Comparison of ENCODE assay signal across 30 cellular contexts in genomic region chr18:6031442-6031841, GRCh38.
DNase-seq lines count a peak whose midpoint lies in the region; ATAC-seq, FAIRE-seq and TF ChIP-seq lines count a peak whose summit lies in the region.
"Had no signal": no experiment of that assay in that cellular context is flagged by ENCODE, and none has a peak within 500 bp of the region (broad histone marks: within the 10 kb centered on the region; RNA-seq: fewer than 3 reads in every experiment).

No MANE protein-coding gene starts in this region.

- intact Hi-C loops in GM12878 (cut with micrococcal nuclease; ENCODE audit: unreplicated experiment), result no loop called here
- intact Hi-C loops in testis (cut with DNase I; ENCODE audit: low total_unique reads), result no loop called here

- no peaks in the 10 kb centered on the region for H3K79me2 ChIP-seq in GM12878 (ENCODE audit: control insufficient read depth, insufficient read depth, low read length)

- TF ChIP-seq POLR2A in GM12878 (IDR thresholded peaks at IDR 0.05; ENCODE audit: low read depth, low read length), result no peak
- TF ChIP-seq POLR2A in testis (IDR thresholded peaks at IDR 0.05), result no peak
- no peak for TF ChIP-seq POLR2A in GM18505 (IDR thresholded peaks at IDR 0.05; ENCODE audit: borderline replicate concordance, extremely low read depth, insufficient read depth, insufficient read length)

- in situ Hi-C loops in GM12878 (cut with MboI), result no loop called here

- H3K9ac ChIP-seq in GM12878 (ENCODE audit: control insufficient read depth, insufficient read depth, low read length), result no peak overlapping the region
- H3K9ac ChIP-seq in liver (ENCODE audit: low read depth in 1 of 2, low read length in 2 of 2), result no peak overlapping the region

- DNase-seq in GM12878 (ENCODE audit: low read depth, low spot score) (no peak), testis (peak; percentile 31), SHP77 treated with DMSO at 0.1 percent for 48 hours (lab: John Stamatoyannopoulos, UW) (no peak)
- DNase-seq: 8988T; ACHN; BE2C; CD8-positive, alpha-beta memory T cell; DMS 273 treated with DMSO at 0.1 percent for 48 hours; DMS79; EL; GDM1; MM.1S; NCI-H1417; NCI-H1694; NCI-H2029 treated with DMSO at 0.1 percent for 48 hours; NCI-H446 treated with DMSO at 0.1 percent for 48 hours; NCI-H526; NCI-H82; NK-92 treated with Interleukin-12 subunit alpha and Interleukin-12 subunit beta, amount 100 ng/mL, for 24 hours; SIG-M5; SW 1271 had no signal

- H3K36me3 ChIP-seq in GM12878 (ENCODE audit: control insufficient read depth in 2 of 2, insufficient read depth in 2 of 2, low read length in 1 of 2), result no peaks in the 10 kb centered on the region
- peaks cover 0 to 3% (median 0%) of the 10 kb centered on the region in 4 donors for H3K36me3 ChIP-seq in liver (ENCODE audit: control insufficient read depth in 4 of 4, insufficient read depth in 3 of 4, low read depth in 1 of 4, low read length in 3 of 4)
- H3K36me3 ChIP-seq in testis (ENCODE audit: low read depth, missing control alignments), result no peaks in the 10 kb centered on the region
- H3K36me3 ChIP-seq: BE2C had no signal

- H3K9me3 ChIP-seq in GM12878 (replicated peaks; ENCODE audit: control insufficient read depth, insufficient read depth, low read length) (no peaks in the 10 kb centered on the region; the same call in 1 of the 3 replicates), liver (ENCODE audit: control insufficient read depth in 4 of 4, low read length in 3 of 4) (peaks cover 0 to 5% (median 2%) of the 10 kb centered on the region in 4 donors), testis (no peaks in the 10 kb centered on the region)
- H3K9me3 ChIP-seq: BE2C had no signal

- no peak overlapping the region; the same call in 1 of the 2 replicates for H2AFZ ChIP-seq in GM12878 (ENCODE audit: control insufficient read depth, low read depth, low read length)

- POLR2A ChIA-PET in GM12878 (lab: Charles Lee), result no interaction called here

- no peak for TF ChIP-seq EP300 in GM12878 (IDR thresholded peaks at IDR 0.05; ENCODE audit: borderline replicate concordance in 1 of 2, control insufficient read depth in 1 of 2, low read depth in 2 of 2, low read length in 2 of 2)

- H3K27me3 ChIP-seq in GM12878 (replicated peaks in 1 of 2; ENCODE audit: control insufficient read depth in 2 of 2, insufficient read depth in 2 of 2, low read length in 1 of 2) (no peaks in the 10 kb centered on the region), liver (ENCODE audit: control insufficient read depth in 4 of 4, insufficient read depth in 4 of 4, low read length in 3 of 4) (no peaks in the 10 kb centered on the region), testis (no peaks in the 10 kb centered on the region)
- H3K27me3 ChIP-seq: BE2C had no signal

- no peak for TF ChIP-seq RAD21 in GM12878 (IDR thresholded peaks at IDR 0.05; ENCODE audit: insufficient read depth, low read depth, low read length)
- peak; percentile 54 to 62 for TF ChIP-seq RAD21 in liver (IDR thresholded peaks at IDR 0.05)

- no peak for FAIRE-seq in GM12878 (lab: Jason Lieb, UNC)
- FAIRE-seq: K562 had no signal

- WGBS in GM12878 (ENCODE audit: insufficient coverage, insufficient replicate concordance, low lambda C conversion rate, missing lambda C conversion rate), result 44% methylated on average over 2 of the region's 2 CpGs
- WGBS in liver, result 29% methylated on average over 2 of the region's 2 CpGs
- WGBS in testis, 2 donors, result 64 to 76% methylated on average over 2 of the region's 2 CpGs

- CTCF ChIA-PET in GM12878 (lab: Yijun Ruan, JAX), result interaction anchor here (1.4 kb wide), 1 partner anchor 49 kb away, joined by 3 read pairs; no protein-coding TSS in a partner anchor

- RAD21 ChIA-PET in GM12878 (lab: Charles Lee; ENCODE audit: unreplicated experiment), result no interaction called here

- no peak for TF ChIP-seq CTCF in GM12878 (IDR thresholded peaks at IDR 0.05 in 2 of 3, conservative IDR thresholded peaks at IDR 0.05 in 1 of 3; ENCODE audit: control insufficient read depth in 2 of 3, extremely low read depth in 1 of 3, insufficient read depth in 1 of 3, low read depth in 3 of 3, low read length in 3 of 3)
- TF ChIP-seq CTCF in liver (IDR thresholded peaks at IDR 0.05; ENCODE audit: low read depth, low read length, missing input control), result no peak
- TF ChIP-seq CTCF in testis (IDR thresholded peaks at IDR 0.05), result no peak

- SMC1A ChIA-PET in GM12878 (lab: Charles Lee; ENCODE audit: uncharacterized antibody, unreplicated experiment), result no interaction called here

- 0 out of 2 replicates have a peak overlapping the region, but pooled peaks have one; percentile 10 for H3K4me3 ChIP-seq in GM12878
- H3K4me3 ChIP-seq in liver (ENCODE audit: low read depth in 1 of 3, low read length in 3 of 3), result no peak overlapping the region
- H3K4me3 ChIP-seq in testis, result no peak overlapping the region
- H3K4me3 ChIP-seq: K562, SK-N-MC had no signal

- H3K4me2 ChIP-seq in GM12878 (ENCODE audit: control insufficient read depth, insufficient read depth), result no peak overlapping the region

- no peaks in the 10 kb centered on the region for H4K20me1 ChIP-seq in GM12878 (ENCODE audit: control insufficient read depth, insufficient read depth)

- H3K27ac ChIP-seq in GM12878 (ENCODE audit: control insufficient read depth, insufficient read depth) (no peak overlapping the region), liver (ENCODE audit: low read depth in 1 of 2, low read length in 2 of 2) (peak overlapping the region in 1 of 2 donors; percentile 13), testis (no peak overlapping the region)
- H3K27ac ChIP-seq: HL-60, SK-N-MC had no signal

- ATAC-seq in GM18502 (IDR thresholded peaks at IDR 0.05; ENCODE audit: poor library complexity, unreplicated experiment) (peak; percentile 35), GM12878 (no peak), GM18907 (IDR thresholded peaks at IDR 0.05; ENCODE audit: unreplicated experiment) (no peak), GM18505 (IDR thresholded peaks at IDR 0.05; ENCODE audit: unreplicated experiment) (no peak)
- ATAC-seq: HCT116, K562, Panc1 had no signal

- H3K4me1 ChIP-seq in GM12878 (ENCODE audit: control insufficient read depth, insufficient read depth, low read length), result 0 out of 2 replicates have a peak, but pooled peaks cover 5% of the 10 kb centered on the region
- peaks cover 0 to 7% (median 0%) of the 10 kb centered on the region in 4 donors for H3K4me1 ChIP-seq in liver (ENCODE audit: control insufficient read depth in 4 of 4, insufficient read depth in 4 of 4, low read length in 3 of 4)
- peaks cover 7% of the 10 kb centered on the region for H3K4me1 ChIP-seq in testis
- H3K4me1 ChIP-seq: BE2C had no signal

- BruUV-seq in GM12878 (replicated peaks; lab: Mats Ljungman, UMichigan), result no TSS peak

TF ChIP-seq in GM12878, 131 proteins besides CTCF, POLR2A, EP300 and RAD21 (continues in another document):
- TF ChIP-seq ZBTB33 (IDR thresholded peaks at IDR 0.05), result no peak

TF ChIP-seq in liver, 16 proteins besides CTCF, POLR2A, EP300 and RAD21 (continues in another document):
- TF ChIP-seq GABPA (IDR thresholded peaks at IDR 0.05 in 1 of 2, conservative IDR thresholded peaks at IDR 0.05 in 1 of 2) (no peak), NR2F2 (IDR thresholded peaks at IDR 0.05) (peak; percentile 10), FOXA1 (IDR thresholded peaks at IDR 0.05) (peak; percentile 28), REST (IDR thresholded peaks at IDR 0.05) (peak; percentile 66), ATF3 (IDR thresholded peaks at IDR 0.05) (no peak), JUND (IDR thresholded peaks at IDR 0.05) (peak; percentile 44 to 61), TAF1 (conservative IDR thresholded peaks at IDR 0.05) (no peak), SP1 (IDR thresholded peaks at IDR 0.05) (peak; percentile 61), EGR1 (IDR thresholded peaks at IDR 0.05; ENCODE audit: low read depth in 2 of 2) (peak in 1 of 2 donors; percentile 75), RXRA (IDR thresholded peaks at IDR 0.05) (peak; percentile 82 to 90), HNF4G (IDR thresholded peaks at IDR 0.05) (no peak), YY1 (IDR thresholded peaks at IDR 0.05) (peak; percentile 88), FOXA2 (IDR thresholded peaks at IDR 0.05) (peak; percentile 64), HNF4A (conservative IDR thresholded peaks at IDR 0.05) (peak; percentile 62 to 83)
